Comparison of ENCODE assay signal across 8 cellular contexts in genomic region chr19:39341122-39341719, GRCh38. TPM values are rescaled to one million over a fixed set of nuclear protein-coding genes. Genes with fewer than 3 reads are reported as not detected.
DNase-seq lines count a peak whose midpoint lies in the region; ATAC-seq, FAIRE-seq and TF ChIP-seq lines count a peak whose summit lies in the region.

No MANE protein-coding gene starts in this region.

- no peak for ATAC-seq in DND-41 (ENCODE audit: insufficient read depth, low read depth)
- ATAC-seq in GM18873 (IDR thresholded peaks at IDR 0.05; ENCODE audit: low FRiP score, unreplicated experiment): no peak
- no peak for ATAC-seq in omental fat pad (ENCODE audit: low FRiP score)

- peak overlapping the region; percentile 87 for H3K4me2 ChIP-seq in DND-41 (ENCODE audit: insufficient read depth, low read length)

- peak overlapping the region; percentile 81 to 83 for H3K4me3 ChIP-seq in DND-41 (ENCODE audit: low read depth in 1 of 2, low read length in 2 of 2)
- peak overlapping the region; percentile 87 for H3K4me3 ChIP-seq in HUES64 (ENCODE audit: low read length)
- peak overlapping the region; percentile 59 to 76 for H3K4me3 ChIP-seq in right atrium auricular region
- peak overlapping the region; percentile 69 for H3K4me3 ChIP-seq in skeletal muscle cell (ENCODE audit: low read depth, low read length)

- TF ChIP-seq CTCF in DND-41 (IDR thresholded peaks at IDR 0.05; ENCODE audit: borderline replicate concordance, extremely low read depth, low read length, poor library complexity, severe bottlenecking) (no peak), right atrium auricular region (IDR thresholded peaks at IDR 0.05) (no peak), omental fat pad (IDR thresholded peaks at IDR 0.05) (no peak)

- H3K9me3 Mint-ChIP-seq in activated naive CD8-positive, alpha-beta T cell treated with anti-CD3 and anti-CD28 coated beads for 36 hours: no peaks in the 10 kb centered on the region

- H3K9ac ChIP-seq in DND-41 (ENCODE audit: low read depth, low read length) (peak overlapping the region; percentile 88), HUES64 (ENCODE audit: low read depth, low read length) (peak overlapping the region; percentile 68)

- peaks cover 59% of the 10 kb centered on the region for H3K79me2 ChIP-seq in DND-41 (ENCODE audit: insufficient read depth, low read length)

- H3K4me3 Mint-ChIP-seq in activated naive CD8-positive, alpha-beta T cell treated with anti-CD3 and anti-CD28 coated beads for 36 hours: peak overlapping the region; percentile 87

- H3K36me3 Mint-ChIP-seq in activated naive CD8-positive, alpha-beta T cell treated with anti-CD3 and anti-CD28 coated beads for 36 hours: peaks cover 6% of the 10 kb centered on the region

- DNase-seq in DND-41 (peak; percentile 58), right atrium auricular region (ENCODE audit: low spot score) (no peak), skeletal muscle cell (ENCODE audit: low read depth) (no peak), frontal cortex (ENCODE audit: low spot score in 2 of 2) (no peak), omental fat pad (ENCODE audit: low spot score) (no peak)
- peak; percentile 26 for DNase-seq in activated naive CD8-positive, alpha-beta T cell treated with anti-CD3 and anti-CD28 coated beads for 36 hours

- H3K27me3 ChIP-seq in DND-41 (ENCODE audit: insufficient read depth, low read length, poor library complexity): no peaks in the 10 kb centered on the region
- H3K27me3 ChIP-seq in HUES64 (ENCODE audit: insufficient read depth, low read length): no peaks in the 10 kb centered on the region
- no peaks in the 10 kb centered on the region for H3K27me3 ChIP-seq in right atrium auricular region

- H3K4me1 ChIP-seq in DND-41 (ENCODE audit: insufficient read depth, low read length) (peaks cover 58% of the 10 kb centered on the region), HUES64 (ENCODE audit: insufficient read depth, low read length) (peaks cover 4% of the 10 kb centered on the region; the same call in 1 of the 2 replicates), right atrium auricular region (peaks cover 0 to 50% of the 10 kb centered on the region in 2 donors)

- no peak for FAIRE-seq in frontal cortex (lab: Jason Lieb, UNC)

- WGBS in HUES64: 4% methylated on average over 17 of the region's 17 CpGs

- H3K36me3 ChIP-seq in DND-41 (ENCODE audit: insufficient read depth, low read length) (peaks cover 10% of the 10 kb centered on the region), HUES64 (ENCODE audit: insufficient read depth, low read length) (0 out of 2 replicates have a peak, but pooled peaks cover 3% of the 10 kb centered on the region), right atrium auricular region (no peaks in the 10 kb centered on the region)

- H3K27ac ChIP-seq in DND-41 (ENCODE audit: low read length) (peak overlapping the region; percentile 97), HUES64 (ENCODE audit: low read depth, low read length) (0 out of 2 replicates have a peak overlapping the region, but pooled peaks have one; percentile 39), right atrium auricular region (peak overlapping the region; percentile 83 to 89)

- H3K27me3 Mint-ChIP-seq in activated naive CD8-positive, alpha-beta T cell treated with anti-CD3 and anti-CD28 coated beads for 36 hours: no peaks in the 10 kb centered on the region

- peaks cover 32% of the 10 kb centered on the region for H4K20me1 ChIP-seq in DND-41 (ENCODE audit: insufficient read depth, low read length)

- no peaks in the 10 kb centered on the region for H3K9me3 ChIP-seq in DND-41 (ENCODE audit: insufficient read depth, low read length, severe bottlenecking)
- H3K9me3 ChIP-seq in HUES64 (ENCODE audit: insufficient read depth, low read depth, low read length): no peaks in the 10 kb centered on the region
- H3K9me3 ChIP-seq in right atrium auricular region: no peaks in the 10 kb centered on the region

- peak overlapping the region; percentile 93 for H2AFZ ChIP-seq in DND-41 (ENCODE audit: low read depth, low read length)

- peak overlapping the region; percentile 84 for H3K27ac Mint-ChIP-seq in activated naive CD8-positive, alpha-beta T cell treated with anti-CD3 and anti-CD28 coated beads for 36 hours

- H3K4me1 Mint-ChIP-seq in activated naive CD8-positive, alpha-beta T cell treated with anti-CD3 and anti-CD28 coated beads for 36 hours: peaks cover 60% of the 10 kb centered on the region

RNA-seq across cellular contexts. Expression of gene SAMD4B, which starts 1.0 kb away (rescaled TPM):
- 119 TPM for polyA plus RNA-seq in HUES64 (2013, experiment 1 of 2)
- 125 TPM for polyA plus RNA-seq in HUES64 (2013, experiment 2 of 2)
- 10 to 100 TPM; 36.2 to 36.5 TPM for total RNA-seq in activated naive CD8-positive, alpha-beta T cell treated with anti-CD3 and anti-CD28 coated beads for 36 hours
- 10 to 100 TPM; 48.5 to 97.6 TPM for total RNA-seq in right atrium auricular region
- 13.0 TPM for total RNA-seq in frontal cortex
- total RNA-seq in omental fat pad: 10 to 100 TPM; 55.9 to 87.7 (median 73.2) TPM

RNA-seq across cellular contexts. Expression of gene GMFG, which starts 5.4 kb away (rescaled TPM):
- polyA plus RNA-seq in HUES64 (2013, experiment 1 of 2): 0.70 TPM
- not detected for polyA plus RNA-seq in HUES64 (2013, experiment 2 of 2)
- 100 to 1,000 TPM; 232 to 240 TPM for total RNA-seq in activated naive CD8-positive, alpha-beta T cell treated with anti-CD3 and anti-CD28 coated beads for 36 hours
- total RNA-seq in right atrium auricular region (1 to 10 TPM; 5.3 to 9.7 TPM), frontal cortex (2.9 TPM), omental fat pad (100 to 1,000 TPM in 1 of 4 donors, 10 to 100 TPM in 3; 31.8 to 126 (median 55.5) TPM)

RNA-seq across cellular contexts. Expression of gene LRFN1, which starts 20.6 kb away (rescaled TPM):
- 4.3 TPM for polyA plus RNA-seq in HUES64 (2013, experiment 1 of 2)
- 5.0 TPM for polyA plus RNA-seq in HUES64 (2013, experiment 2 of 2)
- total RNA-seq in activated naive CD8-positive, alpha-beta T cell treated with anti-CD3 and anti-CD28 coated beads for 36 hours: 1 to 10 TPM; 4.6 to 5.1 TPM
- 1 to 10 TPM in 1 of 2 donors, under 1 TPM in 1; 0.67 to 1.1 TPM for total RNA-seq in right atrium auricular region
- total RNA-seq in frontal cortex: 5.3 TPM
- total RNA-seq in omental fat pad: 1 to 10 TPM in 2 of 4 donors, under 1 TPM in 2; 0.63 to 1.4 (median 1.0) TPM

RNA-seq across cellular contexts. Expression of gene IFNL1, which starts 45.0 kb away (rescaled TPM):
- polyA plus RNA-seq in HUES64 (2013, experiment 1 of 2): not detected
- not detected for polyA plus RNA-seq in HUES64 (2013, experiment 2 of 2)
- total RNA-seq in activated naive CD8-positive, alpha-beta T cell treated with anti-CD3 and anti-CD28 coated beads for 36 hours: not detected
- total RNA-seq in right atrium auricular region (not detected), frontal cortex (not detected), omental fat pad (not detected)

RNA-seq across cellular contexts. Expression of gene PAF1, which starts 49.7 kb away (rescaled TPM):
- 36.1 TPM for polyA plus RNA-seq in HUES64 (2013, experiment 1 of 2)
- polyA plus RNA-seq in HUES64 (2013, experiment 2 of 2): 33.1 TPM
- total RNA-seq in activated naive CD8-positive, alpha-beta T cell treated with anti-CD3 and anti-CD28 coated beads for 36 hours: 10 to 100 TPM; 43.6 to 44.0 TPM
- total RNA-seq in right atrium auricular region (10 to 100 TPM; 34.8 to 54.3 TPM), frontal cortex (36.7 TPM), omental fat pad (10 to 100 TPM; 29.2 to 60.3 (median 53.3) TPM)

Comparison
In these comparisons a context has a peak if more than half of its experiments do, and no peak if none do; other contexts are left out.
1. DNase-seq: peak in DND-41 (single experiment) and activated naive CD8-positive, alpha-beta T cell treated with anti-CD3 and anti-CD28 coated beads for 36 hours (single experiment); none in right atrium auricular region (single experiment), skeletal muscle cell (single experiment), frontal cortex (0 of 2) and omental fat pad (single experiment).
2. H3K27ac ChIP-seq: peak in every context shown above with its lines; median percentile 97 in DND-41; 86 in right atrium auricular region; 39 in HUES64.
3. Peak in every context shown above with its lines, with median percentiles within 50 percentile points of each other: H3K4me3 ChIP-seq.